Comparison of ENCODE assay signal across 26 cellular contexts in the genomic region with DNA sequence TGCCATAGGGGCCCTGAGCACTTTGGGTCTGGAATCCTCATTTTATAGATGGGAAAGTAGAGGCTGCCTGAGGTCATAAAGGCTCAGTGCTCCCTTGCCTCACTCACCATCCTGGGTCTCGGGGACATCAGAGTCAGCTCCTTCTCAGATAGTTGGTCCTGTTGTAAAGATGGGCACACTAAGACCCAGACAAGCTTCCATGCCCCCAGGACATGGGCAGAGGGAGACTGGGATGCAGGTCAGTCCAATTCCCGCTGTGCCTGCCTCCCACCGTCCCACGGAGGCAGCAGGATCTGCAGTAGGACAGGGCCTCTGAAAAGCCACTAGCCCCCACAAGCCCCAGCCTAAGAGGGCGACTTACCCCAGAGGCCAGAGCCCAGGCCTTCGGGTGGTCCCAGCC. TPM values are rescaled to one million over a fixed set of nuclear protein-coding genes. Genes with fewer than 3 reads are reported as not detected.
DNase-seq lines count a peak whose midpoint lies in the region; ATAC-seq, FAIRE-seq and TF ChIP-seq lines count a peak whose summit lies in the region.
"Had no signal": no experiment of that assay in that cellular context is flagged by ENCODE, and none has a peak within 500 bp of the region (broad histone marks: within the 10 kb centered on the region; RNA-seq: fewer than 3 reads in every experiment).

No MANE protein-coding gene starts in this region.

- H3K4me1 Mint-ChIP-seq in activated T-cell treated with anti-CD3 and anti-CD28 coated beads, Interleukin-2, amount 50 U/mL, for 24 hours (ENCODE audit: low read depth): peaks cover 59% of the 10 kb centered on the region
- peaks cover 65% of the 10 kb centered on the region for H3K4me1 Mint-ChIP-seq in CD8-positive, alpha-beta T cell (ENCODE audit: low read depth)
- peaks cover 30% of the 10 kb centered on the region for H3K4me1 Mint-ChIP-seq in activated naive CD8-positive, alpha-beta T cell treated with anti-CD3 and anti-CD28 coated beads, Interleukin-2, amount 10 ng/mL, durations not matched to agents 7 days and 5 days

- no peak for ATAC-seq in CD8-positive, alpha-beta T cell
- no peak for ATAC-seq in activated naive CD8-positive, alpha-beta T cell treated with anti-CD3 and anti-CD28 coated beads, Interleukin-2, amount 10 ng/mL, durations not matched to agents 7 days and 5 days (ENCODE audit: low read depth)
- no peak for ATAC-seq in HG03457 (IDR thresholded peaks at IDR 0.05; ENCODE audit: unreplicated experiment)
- ATAC-seq: A549; Panc1; stimulated activated naive CD8-positive, alpha-beta T cell treated with anti-CD3 and anti-CD28 coated beads, Interleukin-15, amount 100 ng/mL, for 72 hours had no signal

- H3K36me3 ChIP-seq in CD8-positive, alpha-beta T cell (ENCODE audit: insufficient read depth, low read length): peaks cover 15% of the 10 kb centered on the region
- H3K36me3 ChIP-seq in neuronal stem cell (replicated peaks in 1 of 2; ENCODE audit: control insufficient read depth in 2 of 2, insufficient read depth in 2 of 2, low read length in 2 of 2): no peaks in the 10 kb centered on the region
- H3K36me3 ChIP-seq: HAP-1, vagina had no signal

- no peak overlapping the region for H2BK12ac ChIP-seq in neuronal stem cell (ENCODE audit: low read length)

- no peak overlapping the region for H3K18ac ChIP-seq in neuronal stem cell (ENCODE audit: low read length)

- no CpG with 5 or more reads among the region's 6 CpGs for WGBS in neuronal stem cell (ENCODE audit: extremely low coverage in 2 of 2, insufficient read length in 2 of 2, insufficient replicate concordance in 1 of 2), 2 donors

- H3K4me2 ChIP-seq in neuronal stem cell (ENCODE audit: insufficient read depth, low read length, poor library complexity, severe bottlenecking): no peak overlapping the region
- H3K4me2 ChIP-seq: A549 had no signal

- CTCF ChIA-PET in CD8-positive, alpha-beta T cell (lab: Charles Lee): interaction anchor here (0.8 to 2.4 kb wide), 4 partner anchors 12 to 85 kb away, joined by 3 to 7 read pairs (median 3); no protein-coding TSS in a partner anchor

- H3K4ac ChIP-seq in neuronal stem cell (ENCODE audit: low read length): no peak overlapping the region

- H3K4me1 ChIP-seq in CD8-positive, alpha-beta T cell (ENCODE audit: insufficient read depth, low read length): peaks cover 64% of the 10 kb centered on the region
- peaks cover 0 to 7% of the 10 kb centered on the region in 2 donors for H3K4me1 ChIP-seq in neuronal stem cell (ENCODE audit: control insufficient read depth in 2 of 2, insufficient read depth in 1 of 2, low read depth in 1 of 2, low read length in 2 of 2)
- H3K4me1 ChIP-seq: A549, Caco-2, HAP-1, vagina had no signal

- no peak for FAIRE-seq in GM12892 (lab: Jason Lieb, UNC)
- FAIRE-seq: A549, endothelial cell of umbilical vein had no signal

- H2AK5ac ChIP-seq in neuronal stem cell (ENCODE audit: low read depth, low read length): no peak overlapping the region

- no peak overlapping the region for H2AFZ ChIP-seq in neuronal stem cell (ENCODE audit: low read length)

- TF ChIP-seq POLR2A in GM12892 (IDR thresholded peaks at IDR 0.05; ENCODE audit: low read depth, low read length): no peak

- H3K9me3 ChIP-seq in CD8-positive, alpha-beta T cell (ENCODE audit: low read length): no peaks in the 10 kb centered on the region
- no peaks in the 10 kb centered on the region for H3K9me3 ChIP-seq in neuronal stem cell (replicated peaks in 1 of 2; ENCODE audit: control insufficient read depth in 2 of 2, insufficient read depth in 1 of 2, low read depth in 1 of 2, low read length in 2 of 2)
- H3K9me3 ChIP-seq: A549, Caco-2, HAP-1, vagina had no signal

- no peak for DNase-seq in activated T-cell treated with anti-CD3 and anti-CD28 coated beads, Interleukin-2, amount 50 U/mL, for 24 hours
- no peak for DNase-seq in activated T-cell treated with anti-CD3 and anti-CD28 coated beads, Interleukin-2, amount 50 U/mL, for 1 hour
- no peak for DNase-seq in CD8-positive, alpha-beta T cell
- peak; percentile 29 for DNase-seq in activated naive CD8-positive, alpha-beta T cell treated with anti-CD3 and anti-CD28 coated beads, Interleukin-2, amount 10 ng/mL, durations not matched to agents 7 days and 5 days
- DNase-seq in neuronal stem cell (ENCODE audit: low spot score): no peak
- DNase-seq in GM12892 (ENCODE audit: insufficient read length): no peak
- no peak for DNase-seq in DMS153 (lab: John Stamatoyannopoulos, UW)
- DNase-seq: activated CD8-positive, alpha-beta memory T cell treated with anti-CD3 and anti-CD28 coated beads for 24 hours; AML-193; Caco-2; DMS79 treated with DMSO at 0.1 percent for 48 hours; dorsolateral prefrontal cortex; GF-D8; hypothalamus; immature natural killer cell; NCI-H1105; NCI-H187 treated with DMSO at 0.1 percent for 48 hours; NCI-H526; SHP77 treated with DMSO at 0.1 percent for 48 hours; stimulated activated naive CD8-positive, alpha-beta T cell treated with anti-CD3 and anti-CD28 coated beads, Interleukin-15, amount 100 ng/mL, for 72 hours had no signal

- no peak for TF ChIP-seq CTCF in CD8-positive, alpha-beta T cell (IDR thresholded peaks at IDR 0.05)

- H4K8ac ChIP-seq in neuronal stem cell (ENCODE audit: low read depth, low read length): no peak overlapping the region

- H3K23ac ChIP-seq in neuronal stem cell (ENCODE audit: low read depth, low read length, poor library complexity): no peak overlapping the region

- H3K36me3 Mint-ChIP-seq in activated T-cell treated with anti-CD3 and anti-CD28 coated beads, Interleukin-2, amount 50 U/mL, for 24 hours (ENCODE audit: low read depth): peaks cover 16% of the 10 kb centered on the region
- H3K36me3 Mint-ChIP-seq in CD8-positive, alpha-beta T cell: peaks cover 17% of the 10 kb centered on the region
- no peaks in the 10 kb centered on the region for H3K36me3 Mint-ChIP-seq in activated naive CD8-positive, alpha-beta T cell treated with anti-CD3 and anti-CD28 coated beads, Interleukin-2, amount 10 ng/mL, durations not matched to agents 7 days and 5 days
- H3K36me3 Mint-ChIP-seq: immature natural killer cell had no signal

- H3K27me3 ChIP-seq in CD8-positive, alpha-beta T cell (ENCODE audit: insufficient read depth, low read length): no peaks in the 10 kb centered on the region
- peaks cover 0 to 10% (median 0%) of the 10 kb centered on the region in 3 experiments for H3K27me3 ChIP-seq in neuronal stem cell (ENCODE audit: control insufficient read depth in 3 of 3, insufficient read depth in 3 of 3, low read depth in 1 of 3, low read length in 3 of 3)
- H3K27me3 ChIP-seq: dorsolateral prefrontal cortex, vagina had no signal

- no peak overlapping the region for H3K9ac ChIP-seq in neuronal stem cell (ENCODE audit: low read depth, low read length, poor library complexity)

- H3K4me3 Mint-ChIP-seq in activated T-cell treated with anti-CD3 and anti-CD28 coated beads, Interleukin-2, amount 50 U/mL, for 24 hours: no peak overlapping the region
- H3K4me3 Mint-ChIP-seq in CD8-positive, alpha-beta T cell: no peak overlapping the region
- no peak overlapping the region for H3K4me3 Mint-ChIP-seq in activated naive CD8-positive, alpha-beta T cell treated with anti-CD3 and anti-CD28 coated beads, Interleukin-2, amount 10 ng/mL, durations not matched to agents 7 days and 5 days
- H3K4me3 Mint-ChIP-seq: immature natural killer cell; stimulated activated naive CD8-positive, alpha-beta T cell treated with anti-CD3 and anti-CD28 coated beads, Interleukin-15, amount 100 ng/mL, for 72 hours had no signal

- no peaks in the 10 kb centered on the region for H3K9me3 Mint-ChIP-seq in activated T-cell treated with anti-CD3 and anti-CD28 coated beads, Interleukin-2, amount 50 U/mL, for 24 hours
- H3K9me3 Mint-ChIP-seq in CD8-positive, alpha-beta T cell: no peaks in the 10 kb centered on the region
- no peaks in the 10 kb centered on the region for H3K9me3 Mint-ChIP-seq in activated naive CD8-positive, alpha-beta T cell treated with anti-CD3 and anti-CD28 coated beads, Interleukin-2, amount 10 ng/mL, durations not matched to agents 7 days and 5 days
- H3K9me3 Mint-ChIP-seq: immature natural killer cell had no signal

- peaks cover 2% of the 10 kb centered on the region for H3K79me1 ChIP-seq in neuronal stem cell (ENCODE audit: low read depth, low read length)

- H3K27me3 Mint-ChIP-seq in activated T-cell treated with anti-CD3 and anti-CD28 coated beads, Interleukin-2, amount 50 U/mL, for 24 hours: no peaks in the 10 kb centered on the region
- no peaks in the 10 kb centered on the region for H3K27me3 Mint-ChIP-seq in CD8-positive, alpha-beta T cell (ENCODE audit: low read depth)
- no peaks in the 10 kb centered on the region for H3K27me3 Mint-ChIP-seq in activated naive CD8-positive, alpha-beta T cell treated with anti-CD3 and anti-CD28 coated beads, Interleukin-2, amount 10 ng/mL, durations not matched to agents 7 days and 5 days
- H3K27me3 Mint-ChIP-seq: stimulated activated naive CD8-positive, alpha-beta T cell treated with anti-CD3 and anti-CD28 coated beads, Interleukin-15, amount 100 ng/mL, for 72 hours had no signal

- no peak overlapping the region for H2BK15ac ChIP-seq in neuronal stem cell (ENCODE audit: low read length)

- peak overlapping the region; percentile 59 for H4K91ac ChIP-seq in neuronal stem cell (ENCODE audit: low read depth, low read length, poor library complexity)

- H3K14ac ChIP-seq in neuronal stem cell (ENCODE audit: low read length): peak overlapping the region; percentile 56

- H3K27ac Mint-ChIP-seq in activated T-cell treated with anti-CD3 and anti-CD28 coated beads, Interleukin-2, amount 50 U/mL, for 24 hours: peak overlapping the region; percentile 52
- peak overlapping the region; percentile 79 for H3K27ac Mint-ChIP-seq in CD8-positive, alpha-beta T cell
- peak overlapping the region; percentile 51 for H3K27ac Mint-ChIP-seq in activated naive CD8-positive, alpha-beta T cell treated with anti-CD3 and anti-CD28 coated beads, Interleukin-2, amount 10 ng/mL, durations not matched to agents 7 days and 5 days

- no peak overlapping the region for H2BK5ac ChIP-seq in neuronal stem cell (ENCODE audit: low read length)

- H3K27ac ChIP-seq in CD8-positive, alpha-beta T cell (ENCODE audit: low read depth, low read length): no peak overlapping the region
- H3K27ac ChIP-seq in neuronal stem cell (replicated peaks; ENCODE audit: low read length): no peak overlapping the region
- H3K27ac ChIP-seq: A549, dorsolateral prefrontal cortex, vagina had no signal

- POLR2A ChIA-PET in CD8-positive, alpha-beta T cell (lab: Charles Lee): interaction anchor here (1.0 to 3.7 kb wide), 6 partner anchors 12 to 36 kb away, joined by 3 to 12 read pairs (median 4); no protein-coding TSS in a partner anchor
- POLR2A ChIA-PET in activated naive CD8-positive, alpha-beta T cell treated with anti-CD3 and anti-CD28 coated beads, Interleukin-2, amount 10 ng/mL, durations not matched to agents 7 days and 5 days (lab: Charles Lee): no interaction called here

- intact Hi-C loops in CD8-positive, alpha-beta T cell (cut with DNase I, micrococcal nuclease): no loop called here

- no peak overlapping the region for H2BK120ac ChIP-seq in neuronal stem cell (ENCODE audit: low read depth, low read length)

- H3K4me3 ChIP-seq in CD8-positive, alpha-beta T cell (ENCODE audit: low read depth, low read length): no peak overlapping the region
- H3K4me3 ChIP-seq in neuronal stem cell (ENCODE audit: low read length in 2 of 2): no peak overlapping the region
- H3K4me3 ChIP-seq: A549, dorsolateral prefrontal cortex, HAP-1, vagina had no signal

RNA-seq across cellular contexts. Expression of a gene that starts 19.0 kb away (rescaled TPM):
- 10 to 100 TPM; 20.6 to 22.7 TPM for total RNA-seq in CD8-positive, alpha-beta T cell
- 10 to 100 TPM; 68.0 to 70.4 TPM for total RNA-seq in activated naive CD8-positive, alpha-beta T cell treated with anti-CD3 and anti-CD28 coated beads, Interleukin-2, amount 10 ng/mL, durations not matched to agents 7 days and 5 days
- 1.9 TPM for polyA plus RNA-seq in neuronal stem cell (2013, experiment 1 of 2)
- polyA plus RNA-seq in neuronal stem cell (2013, experiment 2 of 2): 2.0 TPM
- 17.7 TPM for polyA plus RNA-seq in GM12892 (2012; ENCODE audit: missing spikeins)
- total RNA-seq: endothelial cell of umbilical vein had no signal
- polyA plus RNA-seq: endothelial cell of umbilical vein had no signal

RNA-seq across cellular contexts. Expression of a gene that starts 56.6 kb away (rescaled TPM):
- 10 to 100 TPM; 72.1 to 78.0 TPM for total RNA-seq in CD8-positive, alpha-beta T cell
- 10 to 100 TPM; 68.1 to 68.2 TPM for total RNA-seq in activated naive CD8-positive, alpha-beta T cell treated with anti-CD3 and anti-CD28 coated beads, Interleukin-2, amount 10 ng/mL, durations not matched to agents 7 days and 5 days
- polyA plus RNA-seq in neuronal stem cell (2013, experiment 1 of 2): 23.2 TPM
- polyA plus RNA-seq in neuronal stem cell (2013, experiment 2 of 2): 20.4 TPM
- polyA plus RNA-seq in GM12892 (2012; ENCODE audit: missing spikeins): 5.3 TPM
